8 cellular contexts compared by ENCODE assay signal in the genomic region with DNA sequence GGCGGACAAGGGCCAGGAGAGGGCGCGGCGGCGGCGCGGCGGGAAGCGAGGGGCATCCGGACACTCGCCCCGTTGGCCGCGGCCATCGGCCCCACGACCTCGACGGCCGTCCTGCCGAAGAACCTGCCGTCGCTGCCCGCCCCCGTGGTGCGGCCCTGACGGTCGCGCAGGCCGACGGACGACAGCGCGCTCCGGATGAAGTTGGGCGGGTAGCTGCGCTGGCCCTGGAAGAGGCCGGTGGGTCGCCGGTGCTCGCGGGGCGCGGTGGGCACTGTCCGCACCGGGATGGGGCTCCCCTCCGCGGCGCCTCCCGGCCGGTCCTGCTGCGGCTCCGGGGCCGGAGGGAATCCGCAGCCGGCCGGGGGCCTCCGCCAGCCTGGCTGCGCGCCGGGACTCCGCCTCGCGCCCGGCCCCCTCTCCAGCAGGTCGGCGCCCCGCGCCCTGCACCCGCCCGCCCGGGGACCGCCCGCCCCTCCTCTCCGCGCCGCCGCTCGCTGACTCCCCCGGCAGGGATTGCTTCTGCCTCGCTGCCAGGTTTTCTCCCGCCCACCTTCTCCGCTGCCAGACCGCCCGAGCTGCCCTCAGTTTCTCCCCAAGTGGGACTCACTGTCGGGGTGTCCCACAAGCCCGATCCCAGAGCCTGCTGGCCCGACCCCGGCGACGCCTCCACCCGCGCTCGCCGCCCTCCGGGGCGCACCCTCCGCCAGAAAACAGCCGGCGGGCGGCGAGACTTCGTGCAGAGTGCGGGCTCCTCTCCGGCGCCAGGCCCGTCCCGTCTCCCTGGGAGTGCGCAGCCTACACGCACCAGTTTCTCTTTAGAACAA. TPM values are rescaled to one million over a fixed set of nuclear protein-coding genes. Genes with fewer than 3 reads are reported as not detected.
DNase-seq lines count a peak whose midpoint lies in the region; ATAC-seq and TF ChIP-seq lines count a peak whose summit lies in the region.
"Not testable (repeated sequence)": the region's sequence is repeated elsewhere in the genome, so short reads cannot be mapped to it uniquely, and the experiment has no call there.

No MANE protein-coding gene starts in this region.

- peak overlapping the region; percentile 48 to 83 (median 74) for H3K4me3 Mint-ChIP-seq in CD4-positive, alpha-beta memory T cell
- peak overlapping the region; percentile 52 for H3K4me3 Mint-ChIP-seq in activated B cell treated with CpG ODN at 0.5 μM for 24 hours
- peak overlapping the region; percentile 64 for H3K4me3 Mint-ChIP-seq in activated naive CD8-positive, alpha-beta T cell treated with anti-CD3 and anti-CD28 coated beads, Interleukin-2, amount 10 ng/mL, durations not matched to agents 7 days and 5 days
- peak overlapping the region; percentile 64 to 77 for H3K4me3 Mint-ChIP-seq in stimulated activated naive CD8-positive, alpha-beta T cell treated with anti-CD3 and anti-CD28 coated beads, Interleukin-15, amount 100 ng/mL, for 72 hours

- no CpG with 5 or more reads among the region's 109 CpGs for WGBS in esophagus muscularis mucosa

- TF ChIP-seq POLR2A in esophagus muscularis mucosa (IDR thresholded peaks at IDR 0.05; ENCODE audit: low read depth): not testable (repeated sequence)

- H3K27me3 ChIP-seq in CD4-positive, alpha-beta memory T cell (ENCODE audit: insufficient read depth, low read length): not testable (repeated sequence)
- H3K27me3 ChIP-seq in esophagus muscularis mucosa: peaks cover 0 to 16% (median 0%) of the 10 kb centered on the region in 4 donors

- ATAC-seq in activated B cell treated with CpG ODN at 0.5 μM for 24 hours (ENCODE audit: low read depth) (peak; percentile 18), omental fat pad (ENCODE audit: low FRiP score) (peak; percentile 81)
- peak; percentile 60 for ATAC-seq in activated naive CD8-positive, alpha-beta T cell treated with anti-CD3 and anti-CD28 coated beads, Interleukin-2, amount 10 ng/mL, durations not matched to agents 7 days and 5 days (ENCODE audit: low read depth)
- ATAC-seq in stimulated activated naive CD8-positive, alpha-beta T cell treated with anti-CD3 and anti-CD28 coated beads, Interleukin-15, amount 100 ng/mL, for 72 hours: peak; percentile 76

- H3K9me3 ChIP-seq in CD4-positive, alpha-beta memory T cell (ENCODE audit: control insufficient read depth in 1 of 2, low read length in 2 of 2); esophagus muscularis mucosa: not testable (repeated sequence)

- not testable (repeated sequence) for H3K4me1 Mint-ChIP-seq in CD4-positive, alpha-beta memory T cell; activated B cell treated with CpG ODN at 0.5 μM for 24 hours; activated naive CD8-positive, alpha-beta T cell treated with anti-CD3 and anti-CD28 coated beads, Interleukin-2, amount 10 ng/mL, durations not matched to agents 7 days and 5 days; stimulated activated naive CD8-positive, alpha-beta T cell treated with anti-CD3 and anti-CD28 coated beads, Interleukin-15, amount 100 ng/mL, for 72 hours

- peak overlapping the region in 1 of 7 donors; percentile 48 for H3K27ac Mint-ChIP-seq in CD4-positive, alpha-beta memory T cell
- H3K27ac Mint-ChIP-seq in activated B cell treated with CpG ODN at 0.5 μM for 24 hours; activated naive CD8-positive, alpha-beta T cell treated with anti-CD3 and anti-CD28 coated beads, Interleukin-2, amount 10 ng/mL, durations not matched to agents 7 days and 5 days; stimulated activated naive CD8-positive, alpha-beta T cell treated with anti-CD3 and anti-CD28 coated beads, Interleukin-15, amount 100 ng/mL, for 72 hours: not testable (repeated sequence)

- intact Hi-C loops in CD4-positive, alpha-beta memory T cell (cut with micrococcal nuclease); activated B cell treated with CpG ODN at 0.5 μM for 24 hours (cut with micrococcal nuclease); esophagus muscularis mucosa (cut with DNase I): not testable (repeated sequence)

- CTCF ChIA-PET in CD4-positive, alpha-beta memory T cell (lab: Charles Lee; ENCODE audit: partially characterized antibody); activated B cell treated with CpG ODN at 0.5 μM for 24 hours (lab: Charles Lee): not testable (repeated sequence)

- POLR2A ChIA-PET in CD4-positive, alpha-beta memory T cell (lab: Charles Lee; ENCODE audit: partially characterized antibody); activated B cell treated with CpG ODN at 0.5 μM for 24 hours (lab: Charles Lee); activated naive CD8-positive, alpha-beta T cell treated with anti-CD3 and anti-CD28 coated beads, Interleukin-2, amount 10 ng/mL, durations not matched to agents 7 days and 5 days (lab: Charles Lee): not testable (repeated sequence)

- peak overlapping the region in 1 of 2 donors; percentile 32 for H3K4me3 ChIP-seq in CD4-positive, alpha-beta memory T cell (ENCODE audit: low read length in 2 of 2)
- H3K4me3 ChIP-seq in esophagus muscularis mucosa: peak overlapping the region; percentile 38 to 59 (median 56)

- TF ChIP-seq CTCF in activated B cell treated with CpG ODN at 0.5 μM for 24 hours (IDR thresholded peaks at IDR 0.05); esophagus muscularis mucosa (IDR thresholded peaks at IDR 0.05); omental fat pad (IDR thresholded peaks at IDR 0.05): not testable (repeated sequence)

- H3K27me3 Mint-ChIP-seq in CD4-positive, alpha-beta memory T cell; activated B cell treated with CpG ODN at 0.5 μM for 24 hours: not testable (repeated sequence)
- H3K27me3 Mint-ChIP-seq in activated naive CD8-positive, alpha-beta T cell treated with anti-CD3 and anti-CD28 coated beads, Interleukin-2, amount 10 ng/mL, durations not matched to agents 7 days and 5 days: peaks cover 19% of the 10 kb centered on the region
- H3K27me3 Mint-ChIP-seq in stimulated activated naive CD8-positive, alpha-beta T cell treated with anti-CD3 and anti-CD28 coated beads, Interleukin-15, amount 100 ng/mL, for 72 hours: peaks cover 20% of the 10 kb centered on the region

- in situ Hi-C loops in KBM-7 (cut with MboI; ENCODE audit: low pct_unique_long_range_greater_than_20kb, low sequenced_read_pairs): not testable (repeated sequence)

- peak in 4 of 5 donors; percentile 6 to 48 (median 21) for DNase-seq in CD4-positive, alpha-beta memory T cell
- DNase-seq in KBM-7 (peak; percentile 8), esophagus muscularis mucosa (ENCODE audit: extremely low spot score) (peak; percentile 60), iPS-NIHi7 (ENCODE audit: extremely low spot score) (peak; percentile 28)
- not testable (repeated sequence) for DNase-seq in activated B cell treated with CpG ODN at 0.5 μM for 24 hours; omental fat pad (ENCODE audit: low spot score)
- DNase-seq in activated naive CD8-positive, alpha-beta T cell treated with anti-CD3 and anti-CD28 coated beads, Interleukin-2, amount 10 ng/mL, durations not matched to agents 7 days and 5 days: peak; percentile 40
- peak in 1 of 2 donors; percentile 26 for DNase-seq in stimulated activated naive CD8-positive, alpha-beta T cell treated with anti-CD3 and anti-CD28 coated beads, Interleukin-15, amount 100 ng/mL, for 72 hours

- not testable (repeated sequence) for H3K36me3 Mint-ChIP-seq in CD4-positive, alpha-beta memory T cell; activated B cell treated with CpG ODN at 0.5 μM for 24 hours (ENCODE audit: low read depth); activated naive CD8-positive, alpha-beta T cell treated with anti-CD3 and anti-CD28 coated beads, Interleukin-2, amount 10 ng/mL, durations not matched to agents 7 days and 5 days

- not testable (repeated sequence) for TF ChIP-seq EP300 in esophagus muscularis mucosa (IDR thresholded peaks at IDR 0.05)

- not testable (repeated sequence) for H3K9me3 Mint-ChIP-seq in CD4-positive, alpha-beta memory T cell; activated B cell treated with CpG ODN at 0.5 μM for 24 hours; activated naive CD8-positive, alpha-beta T cell treated with anti-CD3 and anti-CD28 coated beads, Interleukin-2, amount 10 ng/mL, durations not matched to agents 7 days and 5 days; stimulated activated naive CD8-positive, alpha-beta T cell treated with anti-CD3 and anti-CD28 coated beads, Interleukin-15, amount 100 ng/mL, for 72 hours

- not testable (repeated sequence) for H3K4me1 ChIP-seq in CD4-positive, alpha-beta memory T cell (ENCODE audit: insufficient read depth, low read length)
- peaks cover 6 to 12% (median 8%) of the 10 kb centered on the region in 4 donors for H3K4me1 ChIP-seq in esophagus muscularis mucosa

- not testable (repeated sequence) for H3K27ac ChIP-seq in CD4-positive, alpha-beta memory T cell (ENCODE audit: low read depth, low read length)
- peak overlapping the region in 3 of 4 donors; percentile 49 to 65 (median 57) for H3K27ac ChIP-seq in esophagus muscularis mucosa (replicated peaks in 1 of 4)

- H3K36me3 ChIP-seq in CD4-positive, alpha-beta memory T cell (ENCODE audit: insufficient read depth, low read length); esophagus muscularis mucosa: not testable (repeated sequence)

RNA-seq across cellular contexts. Expression of a gene that starts 44.0 kb away (rescaled TPM):
- total RNA-seq in CD4-positive, alpha-beta memory T cell: 10 to 100 TPM; 34.4 to 39.6 TPM
- polyA plus RNA-seq in CD4-positive, alpha-beta memory T cell: 1 to 10 TPM in 1 of 2 donors, under 1 TPM in 1; 0.99 to 1.8 TPM
- total RNA-seq in activated B cell treated with CpG ODN at 0.5 μM for 24 hours (22.7 and 29.0 TPM in 2 replicates), esophagus muscularis mucosa (1 to 10 TPM; 3.0 to 9.6 (median 6.5) TPM), omental fat pad (10 to 100 TPM in 1 of 4 donors, 1 to 10 TPM in 3; 3.2 to 12.6 (median 4.5) TPM)
- total RNA-seq in activated naive CD8-positive, alpha-beta T cell treated with anti-CD3 and anti-CD28 coated beads, Interleukin-2, amount 10 ng/mL, durations not matched to agents 7 days and 5 days: 10 to 100 TPM; 26.6 to 27.4 TPM

RNA-seq across cellular contexts. Expression of a gene that starts 44.9 kb away (rescaled TPM):
- under 1 TPM; 0.30 to 0.35 TPM for total RNA-seq in CD4-positive, alpha-beta memory T cell
- not detected for polyA plus RNA-seq in CD4-positive, alpha-beta memory T cell
- total RNA-seq in activated B cell treated with CpG ODN at 0.5 μM for 24 hours (0.55 and 0.61 TPM in 2 replicates), esophagus muscularis mucosa (under 1 TPM; 0.32 to 0.42 (median 0.37) TPM), omental fat pad (under 1 TPM in 3 of 4 donors, not detected in 1; 0.46 to 0.48 (median 0.47) TPM)
- total RNA-seq in activated naive CD8-positive, alpha-beta T cell treated with anti-CD3 and anti-CD28 coated beads, Interleukin-2, amount 10 ng/mL, durations not matched to agents 7 days and 5 days: under 1 TPM; 0.17 to 0.22 TPM

Comparison
In these comparisons a context has a peak if more than half of its experiments do, and no peak if none do; other contexts are left out.
1. ATAC-seq: peak in every context shown above with its lines; median percentile 81 in omental fat pad; 76 in stimulated activated naive CD8-positive, alpha-beta T cell treated with anti-CD3 and anti-CD28 coated beads, Interleukin-15, amount 100 ng/mL, for 72 hours; 60 in activated naive CD8-positive, alpha-beta T cell treated with anti-CD3 and anti-CD28 coated beads, Interleukin-2, amount 10 ng/mL, durations not matched to agents 7 days and 5 days; 18 in activated B cell treated with CpG ODN at 0.5 μM for 24 hours.